ENCODE assay signal across 24 cellular contexts in the genomic region with DNA sequence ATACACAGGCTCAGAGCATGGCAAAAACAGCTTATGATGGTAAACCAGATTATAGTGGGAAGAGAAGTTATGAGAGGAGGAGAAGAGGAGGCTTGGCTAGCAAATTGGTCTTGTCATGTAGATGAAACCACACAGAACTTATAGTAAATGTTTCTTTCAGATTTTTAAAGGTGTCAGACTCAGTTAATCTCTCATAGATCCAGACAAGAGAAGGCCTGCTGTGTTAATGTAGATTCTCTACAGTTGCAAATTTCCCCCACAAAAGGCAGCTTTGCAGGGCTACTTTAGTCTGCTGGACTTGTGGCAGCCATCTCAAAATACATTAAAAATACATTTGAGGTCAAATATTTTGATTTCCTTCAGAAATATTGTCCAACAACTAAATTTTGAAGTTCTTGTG.
"Had no signal": no experiment of that assay in that cellular context is flagged by ENCODE, and none has a peak within 500 bp of the region (broad histone marks: within the 10 kb centered on the region; RNA-seq: fewer than 3 reads in every experiment).

No MANE protein-coding gene starts in this region.

- H3K4me3 Mint-ChIP-seq: activated CD8-positive, alpha-beta T cell treated with anti-CD3 and anti-CD28 coated beads, Interleukin-2, amount 10 ng/mL, durations not matched to agents 7 days and 5 days had no signal

- H3K36me3 ChIP-seq: breast epithelium, Peyer's patch, SJCRH30 had no signal

- DNase-seq: activated CD4-positive, alpha-beta T cell treated with anti-CD3 and anti-CD28 coated beads for 48 hours; activated CD4-positive, alpha-beta T cell treated with anti-CD3 and anti-CD28 coated beads, Interleukin-2, amount 50 U/mL, for 4 hours; activated CD4-positive, CD25-positive, alpha-beta regulatory T cell treated with anti-CD3 and anti-CD28 coated beads, Interleukin-2, amount 50 U/mL, for 72 hours; activated CD8-positive, alpha-beta memory T cell treated with anti-CD3 and anti-CD28 coated beads, Interleukin-2, amount 50 U/mL, for 48 hours; activated CD8-positive, alpha-beta T cell treated with anti-CD3 and anti-CD28 coated beads, Interleukin-2, amount 10 ng/mL, durations not matched to agents 7 days and 5 days; activated naive CD4-positive, alpha-beta T cell treated with anti-CD3 and anti-CD28 coated beads, Interleukin-2, amount 50 U/mL, for 16 hours; activated T-cell treated with anti-CD3 and anti-CD28 coated beads, Interleukin-2, amount 50 U/mL, for 1 hour; aorta; caudate nucleus; NCI-H1092; NCI-H1417; NCI-H2029; NCI-H2107; NCI-H2171 treated with DMSO at 0.1 percent for 48 hours; NCI-H226; NCI-H526 treated with DMSO at 0.1 percent for 48 hours; NK-92 treated with Interleukin-12 subunit alpha and Interleukin-12 subunit beta, amount 100 ng/mL, for 24 hours; Peyer's patch; Right ventricle myocardium superior; SJCRH30; SW 1271 had no signal

- H3K9me3 ChIP-seq: Peyer's patch, SJCRH30 had no signal

- H3K27me3 ChIP-seq: breast epithelium, Peyer's patch, SJCRH30 had no signal

- H3K27ac ChIP-seq: breast epithelium, KMS-11, Peyer's patch, RWPE1, SJCRH30 had no signal

- H3K27ac Mint-ChIP-seq: activated CD8-positive, alpha-beta T cell treated with anti-CD3 and anti-CD28 coated beads, Interleukin-2, amount 10 ng/mL, durations not matched to agents 7 days and 5 days had no signal

- H3K4me3 ChIP-seq: breast epithelium, Peyer's patch, SJCRH30 had no signal

- H3K9ac ChIP-seq: KMS-11 had no signal

- H3K4me1 ChIP-seq: breast epithelium, Peyer's patch, SJCRH30 had no signal
